In genomic region chr3:152470095-152470494, GRCh38 we compare ENCODE assay signal across 21 cellular contexts.
DNase-seq lines count a peak whose midpoint lies in the region; ATAC-seq and TF ChIP-seq lines count a peak whose summit lies in the region.
"Had no signal": no experiment of that assay in that cellular context is flagged by ENCODE, and none has a peak within 500 bp of the region (broad histone marks: within the 10 kb centered on the region; RNA-seq: fewer than 3 reads in every experiment).

No MANE protein-coding gene starts in this region.

- no peaks in the 10 kb centered on the region for H3K79me2 ChIP-seq in SK-N-SH (ENCODE audit: insufficient read depth)

- no peaks in the 10 kb centered on the region for H4K20me1 ChIP-seq in SK-N-SH (ENCODE audit: insufficient read depth)

- H3K9me3 Mint-ChIP-seq in CD8-positive, alpha-beta T cell, result no peaks in the 10 kb centered on the region
- H3K9me3 Mint-ChIP-seq in endodermal cell, result peaks cover 4% of the 10 kb centered on the region

- no peak overlapping the region for H2AFZ ChIP-seq in SK-N-SH (ENCODE audit: low read depth)

- H3K9ac ChIP-seq in SK-N-MC (ENCODE audit: insufficient read length) (no peak overlapping the region), endodermal cell (ENCODE audit: extremely low read depth, low read length, poor library complexity, severe bottlenecking) (no peak overlapping the region), SK-N-SH (no peak overlapping the region)

- H3F3A ChIP-seq in SK-N-SH (replicated peaks; ENCODE audit: insufficient read depth), result peaks cover 40% of the 10 kb centered on the region

- peaks cover 19% of the 10 kb centered on the region for H3K36me3 Mint-ChIP-seq in CD8-positive, alpha-beta T cell
- peaks cover 2% of the 10 kb centered on the region for H3K36me3 Mint-ChIP-seq in endodermal cell (ENCODE audit: low read depth)

- intact Hi-C loops in CD8-positive, alpha-beta T cell (cut with DNase I, micrococcal nuclease), result loop anchor here (2.0 to 5.0 kb wide), 2 partner anchors 52 to 397 kb away; no protein-coding TSS in a partner anchor
- intact Hi-C loops in psoas muscle (cut with DNase I), result loop anchor here (10.0 kb wide), 2 partner anchors 105 to 395 kb away; no protein-coding TSS in a partner anchor

- no peak for TF ChIP-seq RAD21 in SK-N-SH (IDR thresholded peaks at IDR 0.05; ENCODE audit: low read length)

- peak overlapping the region; percentile 69 for H3K27ac Mint-ChIP-seq in CD8-positive, alpha-beta T cell
- H3K27ac Mint-ChIP-seq in endodermal cell, result peak overlapping the region; percentile 69

- no peak overlapping the region for H3K27ac ChIP-seq in CD8-positive, alpha-beta T cell (ENCODE audit: low read depth, low read length)
- H3K27ac ChIP-seq in SK-N-MC, result 0 out of 2 replicates have a peak overlapping the region, but pooled peaks have one; percentile 32
- H3K27ac ChIP-seq in endodermal cell (ENCODE audit: low read depth, low read length), result no peak overlapping the region
- peak overlapping the region; percentile 26 for H3K27ac ChIP-seq in psoas muscle
- H3K27ac ChIP-seq in SK-N-SH (ENCODE audit: low read depth in 2 of 2, low read length in 1 of 2), result no peak overlapping the region

- H3K36me3 ChIP-seq in CD8-positive, alpha-beta T cell (ENCODE audit: insufficient read depth, low read length), result no peaks in the 10 kb centered on the region
- peaks cover 6% of the 10 kb centered on the region; the same call in 1 of the 2 replicates for H3K36me3 ChIP-seq in SK-N-MC (ENCODE audit: insufficient read depth, low read length)
- no peaks in the 10 kb centered on the region for H3K36me3 ChIP-seq in endodermal cell (ENCODE audit: control insufficient read depth, insufficient read depth, low read length)
- peaks cover 0 to 8% of the 10 kb centered on the region in 2 donors for H3K36me3 ChIP-seq in psoas muscle (ENCODE audit: insufficient read depth in 1 of 2, low read depth in 1 of 2)
- peaks cover 12 to 29% of the 10 kb centered on the region in 2 experiments for H3K36me3 ChIP-seq in SK-N-SH (replicated peaks in 1 of 2; ENCODE audit: control insufficient read depth in 1 of 2, insufficient read depth in 2 of 2, low read length in 1 of 2)
- H3K36me3 ChIP-seq: BE2C had no signal

- no peak for ATAC-seq in CD8-positive, alpha-beta T cell
- no peak for ATAC-seq in psoas muscle
- ATAC-seq: PC-3 had no signal

- 91 to 100% methylated on average over 1 to 4 of the region's 4 CpGs for WGBS in endodermal cell (ENCODE audit: insufficient coverage in 1 of 2, insufficient read length in 1 of 2), 2 experiments
- 55 to 80% (median 65%) methylated on average over 4 of the region's 4 CpGs for whole genome bisulfite sequencing in psoas muscle, 3 donors
- WGBS in SK-N-SH (ENCODE audit: low lambda C conversion rate), result 97% methylated on average over 4 of the region's 4 CpGs

- H3K4me1 Mint-ChIP-seq in CD8-positive, alpha-beta T cell (ENCODE audit: low read depth), result peaks cover 22% of the 10 kb centered on the region
- peaks cover 18% of the 10 kb centered on the region for H3K4me1 Mint-ChIP-seq in endodermal cell

- no peaks in the 10 kb centered on the region for H3K27me3 Mint-ChIP-seq in CD8-positive, alpha-beta T cell (ENCODE audit: low read depth)
- no peaks in the 10 kb centered on the region for H3K27me3 Mint-ChIP-seq in endodermal cell (ENCODE audit: insufficient read depth)

- CTCF ChIA-PET in CD8-positive, alpha-beta T cell (lab: Charles Lee), result interaction anchor here (1.0 kb wide), 1 partner anchor 398 kb away, joined by 3 read pairs; no protein-coding TSS in a partner anchor
- CTCF ChIA-PET in SK-N-SH (lab: Yijun Ruan, JAX), result interaction anchor here (1.1 kb wide), 1 partner anchor 104 kb away, joined by 3 read pairs; no protein-coding TSS in a partner anchor

- TF ChIP-seq CTCF in CD8-positive, alpha-beta T cell (IDR thresholded peaks at IDR 0.05), result no peak
- no peak for TF ChIP-seq CTCF in endodermal cell (conservative IDR thresholded peaks at IDR 0.05)
- TF ChIP-seq CTCF in psoas muscle (IDR thresholded peaks at IDR 0.05), result no peak
- no peak for TF ChIP-seq CTCF in SK-N-SH (IDR thresholded peaks at IDR 0.05)

- no peaks in the 10 kb centered on the region for H3K9me3 ChIP-seq in CD8-positive, alpha-beta T cell (ENCODE audit: low read length)
- H3K9me3 ChIP-seq in SK-N-MC (ENCODE audit: low read depth, low read length), result peaks cover 1% of the 10 kb centered on the region; the same call in 1 of the 2 replicates
- peaks cover 12% of the 10 kb centered on the region for H3K9me3 ChIP-seq in endodermal cell (ENCODE audit: control insufficient read depth, low read length)
- H3K9me3 ChIP-seq in psoas muscle, result no peaks in the 10 kb centered on the region
- H3K9me3 ChIP-seq in SK-N-SH, result no peaks in the 10 kb centered on the region
- H3K9me3 ChIP-seq: BE2C had no signal

- POLR2A ChIA-PET in CD8-positive, alpha-beta T cell (lab: Charles Lee), result no interaction called here
- POLR2A ChIA-PET in SK-N-SH (lab: Yijun Ruan, JAX), result no interaction called here

- DNase-seq in CD8-positive, alpha-beta T cell, result no peak
- DNase-seq in SK-N-MC (ENCODE audit: low read depth, low spot score) (no peak), endodermal cell (no peak), psoas muscle (no peak), SK-N-SH (no peak), NK-92 (lab: John Stamatoyannopoulos, UW; ENCODE audit: unreplicated experiment) (no peak), iPS-NIHi7 (ENCODE audit: extremely low spot score) (no peak)
- DNase-seq: BE2C; DMS153; DND-41; Karpas-422; NCI-H1092 treated with DMSO at 0.1 percent for 48 hours; NCI-H1436; NCI-H187; NCI-H2081 treated with DMSO at 0.1 percent for 48 hours; NCI-H2171; NCI-H226; NCI-H510A; NK-92 treated with Interleukin-12 subunit alpha and Interleukin-12 subunit beta, amount 100 ng/mL, for 24 hours; PC-3 had no signal

- H3K27me3 ChIP-seq in CD8-positive, alpha-beta T cell (ENCODE audit: insufficient read depth, low read length), result no peaks in the 10 kb centered on the region
- no peaks in the 10 kb centered on the region for H3K27me3 ChIP-seq in endodermal cell (ENCODE audit: control insufficient read depth, insufficient read depth, low read length, poor library complexity, severe bottlenecking)
- H3K27me3 ChIP-seq in psoas muscle (ENCODE audit: insufficient read depth in 3 of 3, low read length in 2 of 3), result no peaks in the 10 kb centered on the region
- H3K27me3 ChIP-seq in SK-N-SH (ENCODE audit: insufficient read depth), result no peaks in the 10 kb centered on the region
- H3K27me3 ChIP-seq: BE2C had no signal

- no peak overlapping the region for H3K4me3 Mint-ChIP-seq in CD8-positive, alpha-beta T cell
- no peak overlapping the region for H3K4me3 Mint-ChIP-seq in endodermal cell
- H3K4me3 Mint-ChIP-seq: CD14-positive monocyte had no signal

- H3K9me2 ChIP-seq in SK-N-SH, result no peaks in the 10 kb centered on the region

- peaks cover 12% of the 10 kb centered on the region for H3K4me1 ChIP-seq in CD8-positive, alpha-beta T cell (ENCODE audit: insufficient read depth, low read length)
- H3K4me1 ChIP-seq in endodermal cell (ENCODE audit: control insufficient read depth, insufficient read depth, low read length) (no peaks in the 10 kb centered on the region), psoas muscle (no peaks in the 10 kb centered on the region), SK-N-SH (ENCODE audit: control insufficient read depth in 1 of 2, insufficient read depth in 2 of 2, low read depth in 1 of 2, low read length in 1 of 2) (peaks cover 0 to 3% of the 10 kb centered on the region in 2 experiments; a peak in 1 of 4 replicates)
- H3K4me1 ChIP-seq: BE2C had no signal

- no peak overlapping the region for H3K4me2 ChIP-seq in SK-N-SH

- H3K4me3 ChIP-seq in CD8-positive, alpha-beta T cell (ENCODE audit: low read depth, low read length), result no peak overlapping the region
- H3K4me3 ChIP-seq in SK-N-MC, result no peak overlapping the region
- H3K4me3 ChIP-seq in endodermal cell (ENCODE audit: low read length), result no peak overlapping the region
- H3K4me3 ChIP-seq in psoas muscle, result no peak overlapping the region
- no peak overlapping the region for H3K4me3 ChIP-seq in SK-N-SH (ENCODE audit: low read depth in 2 of 2, low read length in 1 of 2)

- no peak for TF ChIP-seq EP300 in SK-N-SH (IDR thresholded peaks at IDR 0.05; ENCODE audit: borderline replicate concordance in 1 of 2, low read depth in 1 of 2, low read length in 1 of 2)

TF ChIP-seq in SK-N-SH, 30 proteins besides CTCF, POLR2A, EP300 and RAD21:
- TF ChIP-seq NFIC (IDR thresholded peaks at IDR 0.05; ENCODE audit: borderline replicate concordance) (no peak), MEF2A (IDR thresholded peaks at IDR 0.05; ENCODE audit: borderline replicate concordance, low read depth) (no peak), IRF3 (IDR thresholded peaks at IDR 0.05; ENCODE audit: low read depth, low read length) (no peak), POLR2AphosphoS5 (IDR thresholded peaks at IDR 0.05; ENCODE audit: low read depth, low read length) (no peak), JUND (IDR thresholded peaks at IDR 0.05) (no peak), GABPA (IDR thresholded peaks at IDR 0.05; ENCODE audit: low read depth) (no peak), TAF1 (IDR thresholded peaks at IDR 0.05; ENCODE audit: borderline replicate concordance, low read depth, low read length) (no peak)

Comparison
In these comparisons a context has a peak if more than half of its experiments do, and no peak if none do; other contexts are left out.
1. H3K27ac ChIP-seq: peak in SK-N-MC (single experiment) and psoas muscle (single experiment); none in CD8-positive, alpha-beta T cell (single experiment), endodermal cell (single experiment) and SK-N-SH (0 of 2).